In genomic region chr9:23747088-23747748, GRCh38 we compare ENCODE assay signal across 19 cellular contexts.
DNase-seq lines count a peak whose midpoint lies in the region; ATAC-seq and TF ChIP-seq lines count a peak whose summit lies in the region.
"Had no signal": no experiment of that assay in that cellular context is flagged by ENCODE, and none has a peak within 500 bp of the region (broad histone marks: within the 10 kb centered on the region; RNA-seq: fewer than 3 reads in every experiment).

No MANE protein-coding gene starts in this region.

- H3K9me3 Mint-ChIP-seq in stimulated activated effector memory CD8-positive, alpha-beta T cell treated with anti-CD3 and anti-CD28 coated beads, Interleukin-12 subunit alpha, Interleukin-12 subunit beta, amount 100 ng/mL, for 72 hours, result peaks cover 13% of the 10 kb centered on the region

- dilution Hi-C loops in mammary epithelial cell (cut with HindIII; ENCODE audit: low sequenced_read_pairs), result loop anchor here (5.0 kb wide), 1 partner anchor 70 kb away; no protein-coding TSS in a partner anchor

- H3K9me3 ChIP-seq in mammary epithelial cell (replicated peaks; ENCODE audit: insufficient read depth, low read length), result no peaks in the 10 kb centered on the region
- H3K9me3 ChIP-seq: BE2C, Caco-2, HAP-1, SJSA1 had no signal

- peak; percentile 8 for DNase-seq in A172 (ENCODE audit: low spot score)
- DNase-seq in NCI-H446 treated with DMSO at 0.1 percent for 48 hours (lab: John Stamatoyannopoulos, UW), result peak; percentile 71
- peak; percentile 74 for DNase-seq in mammary epithelial cell
- peak; percentile 7 for DNase-seq in kidney tubule cell (ENCODE audit: low spot score)
- DNase-seq in RPMI8226, result no peak
- DNase-seq in substantia nigra (lab: John Stamatoyannopoulos, UW), result no peak
- DNase-seq in stimulated activated effector memory CD8-positive, alpha-beta T cell treated with anti-CD3 and anti-CD28 coated beads, Interleukin-12 subunit alpha, Interleukin-12 subunit beta, amount 100 ng/mL, for 72 hours (ENCODE audit: low spot score in 2 of 2), result no peak
- DNase-seq: BE2C; Caco-2; CD4-positive, CD25-positive, alpha-beta regulatory T cell; Karpas-422; NCI-H1092 treated with DMSO at 0.1 percent for 48 hours; NCI-H146; NCI-H2029 treated with DMSO at 0.1 percent for 48 hours; NCI-H510A; NCI-H774 had no signal

- BruUV-seq in mammary epithelial cell (replicated peaks; lab: Mats Ljungman, UMichigan), result no TSS peak

- H3K27ac Mint-ChIP-seq in stimulated activated effector memory CD8-positive, alpha-beta T cell treated with anti-CD3 and anti-CD28 coated beads, Interleukin-12 subunit alpha, Interleukin-12 subunit beta, amount 100 ng/mL, for 72 hours, result no peak overlapping the region
- H3K27ac Mint-ChIP-seq: CD4-positive, CD25-positive, alpha-beta regulatory T cell; IgD-negative memory B cell had no signal

- 50% methylated on average over 4 of the region's 4 CpGs for WGBS in mammary epithelial cell (ENCODE audit: low coverage, missing lambda C conversion rate)

- no peak for ATAC-seq in stimulated activated effector memory CD8-positive, alpha-beta T cell treated with anti-CD3 and anti-CD28 coated beads, Interleukin-12 subunit alpha, Interleukin-12 subunit beta, amount 100 ng/mL, for 72 hours

- no peak for TF ChIP-seq CTCF in mammary epithelial cell (conservative IDR thresholded peaks at IDR 0.05 in 1 of 2, IDR thresholded peaks at IDR 0.05 in 1 of 2; ENCODE audit: extremely low read depth in 1 of 2, insufficient read depth in 1 of 2, low read depth in 1 of 2, low read length in 2 of 2)

- peaks cover 6% of the 10 kb centered on the region for H3K79me2 ChIP-seq in mammary epithelial cell (ENCODE audit: insufficient read depth, low read length)

- no peaks in the 10 kb centered on the region for H3K36me3 Mint-ChIP-seq in stimulated activated effector memory CD8-positive, alpha-beta T cell treated with anti-CD3 and anti-CD28 coated beads, Interleukin-12 subunit alpha, Interleukin-12 subunit beta, amount 100 ng/mL, for 72 hours
- H3K36me3 Mint-ChIP-seq: CD4-positive, CD25-positive, alpha-beta regulatory T cell had no signal

- CTCF ChIA-PET in mammary epithelial cell (lab: Charles Lee; ENCODE audit: low non-redundant PET), result interaction anchor here (0.6 kb wide), 1 partner anchor 249 kb away, joined by 4 read pairs; no protein-coding TSS in a partner anchor

- peak overlapping the region; percentile 73 for H2AFZ ChIP-seq in mammary epithelial cell (ENCODE audit: low read depth, low read length)

- peak overlapping the region in 1 of 3 experiments; percentile 4 for H3K4me3 ChIP-seq in mammary epithelial cell (replicated peaks in 1 of 3; ENCODE audit: insufficient read depth in 1 of 3, low read depth in 2 of 3, low read length in 3 of 3)
- H3K4me3 ChIP-seq: HAP-1, SJSA1 had no signal

- no peak overlapping the region for H3K4me3 Mint-ChIP-seq in stimulated activated effector memory CD8-positive, alpha-beta T cell treated with anti-CD3 and anti-CD28 coated beads, Interleukin-12 subunit alpha, Interleukin-12 subunit beta, amount 100 ng/mL, for 72 hours
- H3K4me3 Mint-ChIP-seq: CD4-positive, CD25-positive, alpha-beta regulatory T cell; IgD-negative memory B cell had no signal

- no peaks in the 10 kb centered on the region for H3K27me3 ChIP-seq in mammary epithelial cell (ENCODE audit: insufficient read depth, low read length)
- H3K27me3 ChIP-seq: BE2C, SJSA1 had no signal

- H3K36me3 ChIP-seq in mammary epithelial cell (ENCODE audit: insufficient read depth, low read length), result no peaks in the 10 kb centered on the region
- H3K36me3 ChIP-seq: BE2C, HAP-1, SJSA1 had no signal

- H3K9ac ChIP-seq in mammary epithelial cell (ENCODE audit: insufficient read depth, low read length), result no peak overlapping the region

- H3K4me2 ChIP-seq in mammary epithelial cell (ENCODE audit: insufficient read depth, low read depth, low read length), result peak overlapping the region; percentile 34

- peaks cover 31% of the 10 kb centered on the region for H3K4me1 ChIP-seq in mammary epithelial cell (ENCODE audit: insufficient read depth, low read length)
- H3K4me1 ChIP-seq: BE2C, Caco-2, SJSA1 had no signal

- in situ Hi-C loops in mammary epithelial cell (cut with MboI; ENCODE audit: low sequenced_read_pairs in 2 of 2), result no loop called here

- peak overlapping the region; percentile 38 for H3K27ac ChIP-seq in mammary epithelial cell (ENCODE audit: insufficient read depth, low read depth, low read length)
- no peak overlapping the region for H3K27ac ChIP-seq in substantia nigra (ENCODE audit: low read depth, low read length, poor library complexity, severe bottlenecking)
- H3K27ac ChIP-seq: SJSA1 had no signal

- no peaks in the 10 kb centered on the region for H3K4me1 Mint-ChIP-seq in stimulated activated effector memory CD8-positive, alpha-beta T cell treated with anti-CD3 and anti-CD28 coated beads, Interleukin-12 subunit alpha, Interleukin-12 subunit beta, amount 100 ng/mL, for 72 hours
- H3K4me1 Mint-ChIP-seq: CD4-positive, CD25-positive, alpha-beta regulatory T cell; IgD-negative memory B cell had no signal

- no peaks in the 10 kb centered on the region for H4K20me1 ChIP-seq in mammary epithelial cell (ENCODE audit: insufficient read depth, low read length)

- intact Hi-C loops in mammary epithelial cell (cut with micrococcal nuclease), result loop anchor here (1.0 to 5.0 kb wide), 2 partner anchors 11 to 80 kb away; partner anchors contain the start of gene ELAVL2

Comparison
In these comparisons a context has a peak if more than half of its experiments do, and no peak if none do; other contexts are left out.
1. DNase-seq: peak in A172 (single experiment), NCI-H446 treated with DMSO at 0.1 percent for 48 hours (single experiment), mammary epithelial cell (single experiment) and kidney tubule cell (single experiment); none in RPMI8226 (single experiment), substantia nigra (0 of 49) and stimulated activated effector memory CD8-positive, alpha-beta T cell treated with anti-CD3 and anti-CD28 coated beads, Interleukin-12 subunit alpha, Interleukin-12 subunit beta, amount 100 ng/mL, for 72 hours (0 of 2).